In genomic region chr6:52649521-52649920, GRCh38 we compare ENCODE assay signal across 17 cellular contexts.
"Had no signal": no experiment of that assay in that cellular context is flagged by ENCODE, and none has a peak within 500 bp of the region (broad histone marks: within the 10 kb centered on the region; RNA-seq: fewer than 3 reads in every experiment).

No MANE protein-coding gene starts in this region.

- H3K4me3 ChIP-seq: breast epithelium, dorsolateral prefrontal cortex, gastroesophageal sphincter, ovary, tibial artery had no signal

- FAIRE-seq: endometrium, kidney had no signal

- H3K36me3 ChIP-seq: breast epithelium, gastroesophageal sphincter, ovary, tibial artery had no signal

- ATAC-seq: esophagus mucosa; gastroesophageal sphincter; left ventricle myocardium superior; stimulated activated effector memory CD8-positive, alpha-beta T cell treated with anti-CD3 and anti-CD28 coated beads, Interleukin-12 subunit alpha, Interleukin-12 subunit beta, amount 100 ng/mL, for 72 hours had no signal

- H3K27me3 ChIP-seq: breast epithelium, ovary had no signal

- H3K27ac ChIP-seq: breast epithelium, dorsolateral prefrontal cortex, gastroesophageal sphincter, ovary, tibial artery had no signal

- H3K9me3 ChIP-seq: breast epithelium, gastroesophageal sphincter, ovary, tibial artery had no signal

- H3K4me1 ChIP-seq: breast epithelium, gastroesophageal sphincter, tibial artery had no signal

- DNase-seq: activated CD4-positive, alpha-beta T cell treated with anti-CD3 and anti-CD28 coated beads, Interleukin-2, amount 50 U/mL, for 48 hours; activated CD4-positive, CD25-positive, alpha-beta regulatory T cell treated with anti-CD3 and anti-CD28 coated beads, Interleukin-2, amount 50 U/mL, for 72 hours; activated gamma-delta T cell; activated T-cell treated with anti-CD3 and anti-CD28 coated beads, Interleukin-2, amount 50 U/mL, for 48 hours; amygdala; dorsolateral prefrontal cortex; kidney; left ventricle myocardium superior; mesendoderm; ovary; SW 1271; tibial artery had no signal
